24 cellular contexts compared by ENCODE assay signal in the genomic region with DNA sequence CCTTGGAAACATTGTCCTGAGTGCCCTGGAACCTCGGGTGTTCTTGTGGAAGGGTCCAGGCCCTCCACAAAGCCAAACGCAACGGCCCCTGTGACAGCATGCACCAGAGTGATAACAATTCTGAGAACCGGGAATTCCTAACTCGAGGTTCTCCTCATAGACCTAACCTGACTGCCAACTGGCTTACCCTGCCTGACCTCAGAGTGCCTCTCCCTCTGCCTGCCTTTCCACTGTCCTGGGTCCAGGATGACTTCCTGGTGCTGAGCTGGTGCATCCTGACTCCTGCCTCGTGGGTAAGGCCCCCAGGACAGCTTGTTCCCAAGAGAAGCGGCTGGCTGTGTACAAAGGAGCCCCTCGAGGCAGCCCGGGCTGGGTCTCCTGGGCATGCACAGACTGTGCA. TPM values are rescaled to one million over a fixed set of nuclear protein-coding genes. Genes with fewer than 3 reads are reported as not detected.
"Had no signal": no experiment of that assay in that cellular context is flagged by ENCODE, and none has a peak within 500 bp of the region (broad histone marks: within the 10 kb centered on the region; RNA-seq: fewer than 3 reads in every experiment).

No MANE protein-coding gene starts in this region.

- H3K36me3 Mint-ChIP-seq: activated naive CD8-positive, alpha-beta T cell; naive thymus-derived CD8-positive, alpha-beta T cell had no signal

- H3K9me3 Mint-ChIP-seq: activated B cell treated with CpG ODN at 0.5 μM for 24 hours; activated T-cell treated with anti-CD3 and anti-CD28 coated beads, Interleukin-2, amount 50 U/mL, for 72 hours; naive thymus-derived CD8-positive, alpha-beta T cell; neural crest cell; T-helper 2 cell treated with Interferon-gamma antibody and Interleukin-4, amounts not matched to agents 5 μg/mL and 100 μg/mL, for 36 hours had no signal

- H3K27ac Mint-ChIP-seq: activated B cell treated with CpG ODN at 0.5 μM for 24 hours; activated naive CD8-positive, alpha-beta T cell; activated T-cell treated with anti-CD3 and anti-CD28 coated beads, Interleukin-2, amount 50 U/mL, for 72 hours; naive thymus-derived CD8-positive, alpha-beta T cell; T-helper 2 cell treated with Interferon-gamma antibody and Interleukin-4, amounts not matched to agents 5 μg/mL and 100 μg/mL, for 36 hours had no signal

- H3K9me3 ChIP-seq: lower lobe of right lung, testis, transverse colon had no signal

- H3K4me1 ChIP-seq: lower lobe of right lung, transverse colon had no signal

- H3K36me3 ChIP-seq: brain microvascular endothelial cell, lower lobe of right lung, transverse colon had no signal

- DNase-seq: activated B cell treated with CpG ODN at 0.5 μM for 24 hours; activated CD4-positive, alpha-beta T cell treated with anti-CD3 and anti-CD28 coated beads, Interleukin-2, amount 50 U/mL, for 1 hour; activated naive CD4-positive, alpha-beta T cell treated with Interleukin-2 at 50 U/mL for 16 hours; activated T-cell treated with anti-CD3 and anti-CD28 coated beads for 4 hours; activated T-cell treated with anti-CD3 and anti-CD28 coated beads, Interleukin-2, amount 50 U/mL, for 72 hours; central memory CD4-positive, alpha-beta T cell; head of caudate nucleus; lower lobe of right lung; mesenchymal stem cell; naive thymus-derived CD8-positive, alpha-beta T cell; stimulated activated CD4-positive, alpha-beta T cell treated with anti-CD3 and anti-CD28 coated beads, Interleukin-12 subunit alpha, Interleukin-12 subunit beta, amount 100 ng/mL, for 4 hours; stimulated activated CD4-positive, alpha-beta T cell treated with anti-CD3 and anti-CD28 coated beads, Interleukin-4, amount 100 ng/mL, for 1 hour; stimulated activated naive CD8-positive, alpha-beta T cell treated with anti-CD3 and anti-CD28 coated beads, Interleukin-15, Interleukin-2, amounts not matched to agents 100 U/mL and 50 U/mL, for 24 hours; T-helper 1 cell; testis; transverse colon had no signal

- H3K4me3 Mint-ChIP-seq: activated B cell treated with CpG ODN at 0.5 μM for 24 hours; activated naive CD8-positive, alpha-beta T cell; activated T-cell treated with anti-CD3 and anti-CD28 coated beads, Interleukin-2, amount 50 U/mL, for 72 hours; naive thymus-derived CD8-positive, alpha-beta T cell; neural crest cell; T-helper 2 cell treated with Interferon-gamma antibody and Interleukin-4, amounts not matched to agents 5 μg/mL and 100 μg/mL, for 36 hours had no signal

- ATAC-seq: activated T-cell treated with anti-CD3 and anti-CD28 coated beads, Interleukin-2, amount 50 U/mL, for 72 hours; lower lobe of right lung; naive thymus-derived CD8-positive, alpha-beta T cell; stimulated activated naive CD8-positive, alpha-beta T cell treated with anti-CD3 and anti-CD28 coated beads, Interleukin-15, Interleukin-2, amounts not matched to agents 100 U/mL and 50 U/mL, for 24 hours had no signal

- H3K27ac ChIP-seq: brain microvascular endothelial cell, lower lobe of right lung, skin epidermis, testis, transverse colon had no signal

- H3K4me1 Mint-ChIP-seq: activated B cell treated with CpG ODN at 0.5 μM for 24 hours, neural crest cell had no signal

- H3K4me3 ChIP-seq: lower lobe of right lung, skin epidermis, testis, transverse colon had no signal

- H3K27me3 ChIP-seq: brain microvascular endothelial cell, testis had no signal

- H3K27me3 Mint-ChIP-seq: activated naive CD8-positive, alpha-beta T cell; naive thymus-derived CD8-positive, alpha-beta T cell had no signal

- FAIRE-seq: astrocyte, endothelial cell of umbilical vein had no signal

RNA-seq across cellular contexts. Expression of gene SRL, which starts 51.8 kb away (rescaled TPM):
- total RNA-seq: activated B cell treated with CpG ODN at 0.5 μM for 24 hours; activated T-cell treated with anti-CD3 and anti-CD28 coated beads, Interleukin-2, amount 50 U/mL, for 72 hours; astrocyte; kidney epithelial cell; naive thymus-derived CD8-positive, alpha-beta T cell had no signal
- polyA plus RNA-seq: naive thymus-derived CD8-positive, alpha-beta T cell had no signal
